In genomic region chr3:31227152-31227581, GRCh38 we compare ENCODE assay signal across 1 cellular context.
TF ChIP-seq lines count a peak whose summit lies in the region.

No MANE protein-coding gene starts in this region.

TF ChIP-seq in GM12878, 131 proteins besides CTCF, POLR2A, EP300 and RAD21 (continued from another document and continues in another):
- TF ChIP-seq CUX1 (IDR thresholded peaks at IDR 0.05; ENCODE audit: insufficient replicate concordance, low read depth, low read length) = no peak
- no peak for TF ChIP-seq HDAC2 (IDR thresholded peaks at IDR 0.05)
- TF ChIP-seq KAT2A (conservative IDR thresholded peaks at IDR 0.05; ENCODE audit: control insufficient read depth, low read depth, low read length) = no peak
- no peak for TF ChIP-seq LARP7 (IDR thresholded peaks at IDR 0.05)
- no peak for TF ChIP-seq ZBTB11 (CRISPR knock-in tag; IDR thresholded peaks at IDR 0.05)
- TF ChIP-seq ZNF217 (IDR thresholded peaks at IDR 0.05) = no peak
- TF ChIP-seq IRF5 (IDR thresholded peaks at IDR 0.05; ENCODE audit: borderline replicate concordance) = no peak
- no peak for TF ChIP-seq CEBPB (IDR thresholded peaks at IDR 0.05; ENCODE audit: borderline replicate concordance in 1 of 2, low read depth in 2 of 2, low read length in 2 of 2)
- TF ChIP-seq ZSCAN29 (IDR thresholded peaks at IDR 0.05) = no peak
- peak; percentile 20; the same call in 1 of the 2 replicates for TF ChIP-seq ZNF384 (IDR thresholded peaks at IDR 0.05; ENCODE audit: borderline replicate concordance, low read depth, low read length)
- TF ChIP-seq SKIL (IDR thresholded peaks at IDR 0.05; ENCODE audit: low read depth, poor library complexity, severe bottlenecking) = no peak
- TF ChIP-seq ETV6 (conservative IDR thresholded peaks at IDR 0.05 in 1 of 2, IDR thresholded peaks at IDR 0.05 in 1 of 2; ENCODE audit: borderline replicate concordance in 1 of 2, low read depth in 1 of 2) = no peak
- TF ChIP-seq DPF2 (IDR thresholded peaks at IDR 0.05) = no peak; the same call in 1 of the 2 replicates
- TF ChIP-seq BCL11A (IDR thresholded peaks at IDR 0.05; ENCODE audit: low read depth, low read length) = 0 out of 2 replicates have a peak, but pooled peaks have one; percentile 44
- no peak for TF ChIP-seq MLLT1 (IDR thresholded peaks at IDR 0.05)
- no peak for TF ChIP-seq RFX5 (IDR thresholded peaks at IDR 0.05; ENCODE audit: low read depth, low read length)
- no peak for TF ChIP-seq CHD2 (IDR thresholded peaks at IDR 0.05; ENCODE audit: borderline replicate concordance, low read depth, low read length)
- TF ChIP-seq ZBTB40 (IDR thresholded peaks at IDR 0.05; ENCODE audit: borderline replicate concordance) = no peak
- TF ChIP-seq SREBF1 (IDR thresholded peaks at IDR 0.05; ENCODE audit: low read length) = no peak
- no peak for TF ChIP-seq CBX5 (IDR thresholded peaks at IDR 0.05; ENCODE audit: low read depth)
- TF ChIP-seq PKNOX1 (IDR thresholded peaks at IDR 0.05) = 0 out of 2 replicates have a peak, but pooled peaks have one; percentile 8
- no peak for TF ChIP-seq SMAD1 (IDR thresholded peaks at IDR 0.05; ENCODE audit: low read depth, partially characterized antibody)
- TF ChIP-seq BCLAF1 (IDR thresholded peaks at IDR 0.05) = no peak
- TF ChIP-seq RCOR1 (conservative IDR thresholded peaks at IDR 0.05; ENCODE audit: low read depth, low read length) = no peak
- no peak for TF ChIP-seq BRCA1 (IDR thresholded peaks at IDR 0.05; ENCODE audit: low read depth, low read length)
- TF ChIP-seq RBBP5 (conservative IDR thresholded peaks at IDR 0.05) = no peak
